ENCODE assay signal across 9 cellular contexts in the genomic region with DNA sequence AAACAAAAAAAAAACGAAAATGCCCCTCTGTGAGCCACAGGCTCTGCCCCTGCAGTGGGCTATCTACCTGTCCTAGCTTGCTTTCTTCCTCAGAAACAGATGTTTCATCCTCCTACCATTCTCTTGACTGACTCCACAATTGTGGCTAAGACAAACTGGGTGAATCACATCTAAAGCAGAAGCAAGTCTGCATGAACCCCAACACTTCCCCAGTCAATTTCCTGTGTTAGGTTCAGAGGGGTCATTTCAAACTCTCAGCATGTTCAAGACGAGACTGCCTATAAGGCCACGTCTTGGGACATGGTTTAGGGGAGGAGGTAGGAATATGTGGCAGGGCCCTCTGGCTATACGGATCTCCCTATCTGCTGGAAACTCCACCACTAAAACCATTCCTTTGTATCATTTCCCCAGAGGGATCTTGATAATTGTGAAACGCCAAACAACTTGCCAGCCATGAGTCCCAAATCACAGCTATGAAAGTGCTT. TPM values are rescaled to one million over a fixed set of nuclear protein-coding genes. Genes with fewer than 3 reads are reported as not detected.
DNase-seq lines count a peak whose midpoint lies in the region; ATAC-seq and TF ChIP-seq lines count a peak whose summit lies in the region.
"Had no signal": no experiment of that assay in that cellular context is flagged by ENCODE, and none has a peak within 500 bp of the region (broad histone marks: within the 10 kb centered on the region; RNA-seq: fewer than 3 reads in every experiment).

No MANE protein-coding gene starts in this region.

- H3K9me3 ChIP-seq in muscle layer of colon (ENCODE audit: low read length) (no peaks in the 10 kb centered on the region), neuronal stem cell (replicated peaks in 1 of 2; ENCODE audit: control insufficient read depth in 2 of 2, insufficient read depth in 1 of 2, low read depth in 1 of 2, low read length in 2 of 2) (no peaks in the 10 kb centered on the region), neural progenitor cell (ENCODE audit: low read depth) (no peaks in the 10 kb centered on the region)

- no peak for DNase-seq in activated naive CD8-positive, alpha-beta T cell treated with anti-CD3 and anti-CD28 coated beads, Interleukin-2, amount 10 ng/mL, durations not matched to agents 7 days and 5 days
- DNase-seq in neuronal stem cell (ENCODE audit: low spot score) (no peak), NCI-H187 treated with DMSO at 0.1 percent for 48 hours (lab: John Stamatoyannopoulos, UW) (no peak), neural progenitor cell (ENCODE audit: low spot score) (no peak), NCI-H128 (lab: John Stamatoyannopoulos, UW; ENCODE audit: unreplicated experiment) (no peak)

- H3K4me2 ChIP-seq in neuronal stem cell (ENCODE audit: insufficient read depth, low read length, poor library complexity, severe bottlenecking), result no peak overlapping the region
- no peak overlapping the region for H3K4me2 ChIP-seq in neural progenitor cell
- H3K4me2 ChIP-seq: KMS-11 had no signal

- no peaks in the 10 kb centered on the region for H3K27me3 Mint-ChIP-seq in activated naive CD8-positive, alpha-beta T cell treated with anti-CD3 and anti-CD28 coated beads, Interleukin-2, amount 10 ng/mL, durations not matched to agents 7 days and 5 days
- H3K27me3 Mint-ChIP-seq in neural progenitor cell (ENCODE audit: insufficient read depth, low read depth), result peaks cover 2% of the 10 kb centered on the region

- H3K9ac ChIP-seq in muscle layer of colon (ENCODE audit: low read length), result no peak overlapping the region
- H3K9ac ChIP-seq in neuronal stem cell (ENCODE audit: low read depth, low read length, poor library complexity), result no peak overlapping the region
- no peak overlapping the region for H3K9ac ChIP-seq in neural progenitor cell
- H3K9ac ChIP-seq: KMS-11 had no signal

- no peaks in the 10 kb centered on the region for H3K79me2 ChIP-seq in neural progenitor cell (ENCODE audit: low read depth)

- no peak overlapping the region for H2BK120ac ChIP-seq in neuronal stem cell (ENCODE audit: low read depth, low read length)

- TF ChIP-seq CTCF in neural progenitor cell (IDR thresholded peaks at IDR 0.05), result no peak

- no CpG with 5 or more reads among the region's 5 CpGs for WGBS in neuronal stem cell (ENCODE audit: extremely low coverage in 2 of 2, insufficient read length in 2 of 2, insufficient replicate concordance in 1 of 2), 2 donors

- peaks cover 31% of the 10 kb centered on the region for H3K4me1 Mint-ChIP-seq in activated naive CD8-positive, alpha-beta T cell treated with anti-CD3 and anti-CD28 coated beads, Interleukin-2, amount 10 ng/mL, durations not matched to agents 7 days and 5 days
- peaks cover 10% of the 10 kb centered on the region for H3K4me1 Mint-ChIP-seq in neural progenitor cell

- no peak overlapping the region for H2BK5ac ChIP-seq in neuronal stem cell (ENCODE audit: low read length)

- H3K9me3 Mint-ChIP-seq in activated naive CD8-positive, alpha-beta T cell treated with anti-CD3 and anti-CD28 coated beads, Interleukin-2, amount 10 ng/mL, durations not matched to agents 7 days and 5 days, result no peaks in the 10 kb centered on the region
- H3K9me3 Mint-ChIP-seq in neural progenitor cell, result no peaks in the 10 kb centered on the region

- H3F3A ChIP-seq in neural progenitor cell (ENCODE audit: low read depth), result no peaks in the 10 kb centered on the region

- POLR2A ChIA-PET in activated naive CD8-positive, alpha-beta T cell treated with anti-CD3 and anti-CD28 coated beads, Interleukin-2, amount 10 ng/mL, durations not matched to agents 7 days and 5 days (lab: Charles Lee), result interaction anchor here (0.7 to 4.5 kb wide), 5 partner anchors 10 to 46 kb away, joined by 3 to 57 read pairs (median 5); no protein-coding TSS in a partner anchor

- H3K23ac ChIP-seq in neuronal stem cell (ENCODE audit: low read depth, low read length, poor library complexity), result no peak overlapping the region

- H3K27me3 ChIP-seq in muscle layer of colon (ENCODE audit: control insufficient read depth in 1 of 2, insufficient read depth in 2 of 2, low read length in 2 of 2) (no peaks in the 10 kb centered on the region), neuronal stem cell (ENCODE audit: control insufficient read depth in 3 of 3, insufficient read depth in 3 of 3, low read depth in 1 of 3, low read length in 3 of 3) (no peaks in the 10 kb centered on the region), neural progenitor cell (no peaks in the 10 kb centered on the region)

- H3K4ac ChIP-seq in neuronal stem cell (ENCODE audit: low read length), result no peak overlapping the region

- H3K27ac ChIP-seq in muscle layer of colon (ENCODE audit: low read depth, low read length) (peak overlapping the region; percentile 34), neuronal stem cell (replicated peaks; ENCODE audit: low read length) (no peak overlapping the region), neural progenitor cell (no peak overlapping the region)
- H3K27ac ChIP-seq: KMS-11 had no signal

- H3K18ac ChIP-seq in neuronal stem cell (ENCODE audit: low read length), result no peak overlapping the region

- no peak overlapping the region for H2BK15ac ChIP-seq in neuronal stem cell (ENCODE audit: low read length)

- H4K8ac ChIP-seq in neuronal stem cell (ENCODE audit: low read depth, low read length), result no peak overlapping the region

- peak overlapping the region; percentile 63 for H3K4me3 Mint-ChIP-seq in activated naive CD8-positive, alpha-beta T cell treated with anti-CD3 and anti-CD28 coated beads, Interleukin-2, amount 10 ng/mL, durations not matched to agents 7 days and 5 days
- no peak overlapping the region for H3K4me3 Mint-ChIP-seq in neural progenitor cell

- H2AK5ac ChIP-seq in neuronal stem cell (ENCODE audit: low read depth, low read length), result no peak overlapping the region

- H3K36me3 ChIP-seq in muscle layer of colon (ENCODE audit: insufficient read depth, low read length) (no peaks in the 10 kb centered on the region), neuronal stem cell (replicated peaks in 1 of 2; ENCODE audit: control insufficient read depth in 2 of 2, insufficient read depth in 2 of 2, low read length in 2 of 2) (no peaks in the 10 kb centered on the region), neural progenitor cell (no peaks in the 10 kb centered on the region)

- ATAC-seq in GM18867 (IDR thresholded peaks at IDR 0.05; ENCODE audit: unreplicated experiment) (peak; percentile 81), HG03565 (IDR thresholded peaks at IDR 0.05; ENCODE audit: unreplicated experiment) (peak; percentile 55)
- peak; percentile 89 for ATAC-seq in activated naive CD8-positive, alpha-beta T cell treated with anti-CD3 and anti-CD28 coated beads, Interleukin-2, amount 10 ng/mL, durations not matched to agents 7 days and 5 days (ENCODE audit: low read depth)

- H3K4me3 ChIP-seq in muscle layer of colon (ENCODE audit: low read depth in 1 of 2, low read length in 2 of 2) (no peak overlapping the region), neuronal stem cell (ENCODE audit: low read length in 2 of 2) (no peak overlapping the region), neural progenitor cell (no peak overlapping the region)

- no peaks in the 10 kb centered on the region for H4K20me1 ChIP-seq in neural progenitor cell (ENCODE audit: low read depth)

- H3K27ac Mint-ChIP-seq in activated naive CD8-positive, alpha-beta T cell treated with anti-CD3 and anti-CD28 coated beads, Interleukin-2, amount 10 ng/mL, durations not matched to agents 7 days and 5 days, result peak overlapping the region; percentile 57
- no peak overlapping the region for H3K27ac Mint-ChIP-seq in neural progenitor cell

- H3K14ac ChIP-seq in neuronal stem cell (ENCODE audit: low read length), result no peak overlapping the region

- H2BK12ac ChIP-seq in neuronal stem cell (ENCODE audit: low read length), result no peak overlapping the region

- no peaks in the 10 kb centered on the region for H3K36me3 Mint-ChIP-seq in activated naive CD8-positive, alpha-beta T cell treated with anti-CD3 and anti-CD28 coated beads, Interleukin-2, amount 10 ng/mL, durations not matched to agents 7 days and 5 days
- H3K36me3 Mint-ChIP-seq in neural progenitor cell, result no peaks in the 10 kb centered on the region

- H2AFZ ChIP-seq in neuronal stem cell (ENCODE audit: low read length) (no peak overlapping the region), neural progenitor cell (replicated peaks) (no peak overlapping the region)

- H3K4me1 ChIP-seq in muscle layer of colon (ENCODE audit: insufficient read depth, low read length), result peaks cover 11% of the 10 kb centered on the region
- peaks cover 0 to 4% of the 10 kb centered on the region in 2 donors for H3K4me1 ChIP-seq in neuronal stem cell (ENCODE audit: control insufficient read depth in 2 of 2, insufficient read depth in 1 of 2, low read depth in 1 of 2, low read length in 2 of 2)
- H3K4me1 ChIP-seq in neural progenitor cell, result peaks cover 4% of the 10 kb centered on the region

- H3K79me1 ChIP-seq in neuronal stem cell (ENCODE audit: low read depth, low read length), result no peaks in the 10 kb centered on the region

- no peak overlapping the region for H4K91ac ChIP-seq in neuronal stem cell (ENCODE audit: low read depth, low read length, poor library complexity)

RNA-seq across cellular contexts. Expression of a gene that starts 28.6 kb away (rescaled TPM):
- total RNA-seq in activated naive CD8-positive, alpha-beta T cell treated with anti-CD3 and anti-CD28 coated beads, Interleukin-2, amount 10 ng/mL, durations not matched to agents 7 days and 5 days, result 10 to 100 TPM; 10.9 to 12.6 TPM
- 3.2 TPM for polyA plus RNA-seq in neuronal stem cell (2013, experiment 1 of 2)
- 3.2 TPM for polyA plus RNA-seq in neuronal stem cell (2013, experiment 2 of 2)
- total RNA-seq in neural progenitor cell (ENCODE audit: low replicate concordance), result 6.1 and 7.1 TPM in 2 replicates

RNA-seq across cellular contexts. Expression of a gene that starts 41.4 kb away (rescaled TPM):
- total RNA-seq in activated naive CD8-positive, alpha-beta T cell treated with anti-CD3 and anti-CD28 coated beads, Interleukin-2, amount 10 ng/mL, durations not matched to agents 7 days and 5 days, result 10 to 100 TPM; 25.4 to 25.7 TPM
- 5.7 TPM for polyA plus RNA-seq in neuronal stem cell (2013, experiment 1 of 2)
- 6.0 TPM for polyA plus RNA-seq in neuronal stem cell (2013, experiment 2 of 2)
- 7.7 and 15.7 TPM in 2 replicates for total RNA-seq in neural progenitor cell (ENCODE audit: low replicate concordance)

RNA-seq across cellular contexts. Expression of a gene that starts 57.7 kb away (rescaled TPM):
- total RNA-seq in activated naive CD8-positive, alpha-beta T cell treated with anti-CD3 and anti-CD28 coated beads, Interleukin-2, amount 10 ng/mL, durations not matched to agents 7 days and 5 days, result 10 to 100 TPM; 45.8 to 49.7 TPM
- polyA plus RNA-seq in neuronal stem cell (2013, experiment 1 of 2), result 38.9 TPM
- polyA plus RNA-seq in neuronal stem cell (2013, experiment 2 of 2), result 36.9 TPM
- total RNA-seq in neural progenitor cell (ENCODE audit: low replicate concordance), result 50.8 and 111 TPM in 2 replicates
